ENCODE assay signal across 23 cellular contexts in genomic region chr3:32901005-32901932, GRCh38. TPM values are rescaled to one million over a fixed set of nuclear protein-coding genes. Genes with fewer than 3 reads are reported as not detected.
DNase-seq lines count a peak whose midpoint lies in the region; ATAC-seq, FAIRE-seq and TF ChIP-seq lines count a peak whose summit lies in the region.
"Had no signal": no experiment of that assay in that cellular context is flagged by ENCODE, and none has a peak within 500 bp of the region (broad histone marks: within the 10 kb centered on the region; RNA-seq: fewer than 3 reads in every experiment).

No MANE protein-coding gene starts in this region.

- no peaks in the 10 kb centered on the region for H3K79me2 ChIP-seq in astrocyte (ENCODE audit: insufficient read depth, low read length)

- peaks cover 10% of the 10 kb centered on the region for H3K27me3 ChIP-seq in astrocyte (ENCODE audit: insufficient read depth, low read length)
- H3K27me3 ChIP-seq: colonic mucosa, testis had no signal

- CTCF ChIA-PET in T-cell (lab: Charles Lee) = interaction anchor here in 1 of 2 donors (0.6 to 0.7 kb wide), 2 partner anchors 13 to 21 kb away, joined by 3 to 8 read pairs; no protein-coding TSS in a partner anchor

- H3K4me2 ChIP-seq in astrocyte (ENCODE audit: low read length) = no peak overlapping the region

- H3K9me3 ChIP-seq in astrocyte (ENCODE audit: insufficient read depth, low read depth, low read length) = no peaks in the 10 kb centered on the region
- H3K9me3 ChIP-seq: colonic mucosa, esophagus squamous epithelium, testis had no signal

- H3K27ac Mint-ChIP-seq in astrocyte (ENCODE audit: unreplicated experiment) (no peak overlapping the region), T-cell (no peak overlapping the region), nephron progenitor cell (no peak overlapping the region)
- H3K27ac Mint-ChIP-seq: B cell; effector memory CD8-positive, alpha-beta T cell; IgD-negative memory B cell had no signal

- no peaks in the 10 kb centered on the region for H3K36me3 ChIP-seq in astrocyte (ENCODE audit: insufficient read depth, low read length)
- H3K36me3 ChIP-seq: colonic mucosa, esophagus squamous epithelium had no signal

- TF ChIP-seq CTCF in astrocyte (IDR thresholded peaks at IDR 0.05; ENCODE audit: insufficient read depth, low read depth, low read length) (no peak), nephron progenitor cell (IDR thresholded peaks at IDR 0.05) (no peak)

- POLR2A ChIA-PET in T-cell (lab: Charles Lee) = no interaction called here

- peaks cover 2% of the 10 kb centered on the region for H3K36me3 Mint-ChIP-seq in astrocyte (ENCODE audit: low read depth, unreplicated experiment)
- H3K36me3 Mint-ChIP-seq in T-cell = no peaks in the 10 kb centered on the region
- H3K36me3 Mint-ChIP-seq in nephron progenitor cell (ENCODE audit: low read depth) = peaks cover 74% of the 10 kb centered on the region
- H3K36me3 Mint-ChIP-seq: IgD-negative memory B cell had no signal

- H3K4me1 Mint-ChIP-seq in astrocyte (ENCODE audit: low read depth, unreplicated experiment) (peaks cover 1% of the 10 kb centered on the region), T-cell (peaks cover 2 to 7% (median 5%) of the 10 kb centered on the region in 3 donors), nephron progenitor cell (peaks cover 5% of the 10 kb centered on the region)

- H3K4me3 Mint-ChIP-seq in astrocyte (ENCODE audit: unreplicated experiment) = peak overlapping the region; percentile 9
- no peak overlapping the region for H3K4me3 Mint-ChIP-seq in T-cell
- H3K4me3 Mint-ChIP-seq in nephron progenitor cell = no peak overlapping the region

- no peak overlapping the region for H3K4me3 ChIP-seq in astrocyte (ENCODE audit: insufficient read depth, low read depth, low read length)
- H3K4me3 ChIP-seq: colonic mucosa, esophagus squamous epithelium, lung had no signal

- DNase-seq in SKM-1 treated with dmso at 0.1 percent for 144 hours (lab: John Stamatoyannopoulos, UW; ENCODE audit: unreplicated experiment) = peak; percentile 51
- DNase-seq in SKM-1 (lab: John Stamatoyannopoulos, UW; ENCODE audit: unreplicated experiment) = no peak
- peak; percentile 34 for DNase-seq in MV-4-11 (lab: John Stamatoyannopoulos, UW)
- no peak for DNase-seq in astrocyte (ENCODE audit: low read depth)
- DNase-seq in left lobe of liver (ENCODE audit: low spot score) = no peak
- DNase-seq in T-cell = no peak
- no peak for DNase-seq in nephron progenitor cell
- no peak for DNase-seq in NCI-H1930 (lab: John Stamatoyannopoulos, UW)
- DNase-seq: 8988T, activated gamma-delta T cell treated with Interleukin-2 at 50 U/mL for 16 hours, COR-L47, esophagus squamous epithelium, GOT3, kidney, nucleus accumbens, testis had no signal

- no peak overlapping the region for H2AFZ ChIP-seq in astrocyte (ENCODE audit: low read depth, low read length)

- no peak for FAIRE-seq in astrocyte (lab: Jason Lieb, UNC)
- FAIRE-seq: kidney, TTC549 had no signal

- H3K9me3 Mint-ChIP-seq in astrocyte (ENCODE audit: unreplicated experiment) = peaks cover 5% of the 10 kb centered on the region
- H3K9me3 Mint-ChIP-seq in T-cell = no peaks in the 10 kb centered on the region
- peaks cover 24% of the 10 kb centered on the region for H3K9me3 Mint-ChIP-seq in nephron progenitor cell
- H3K9me3 Mint-ChIP-seq: effector memory CD8-positive, alpha-beta T cell; IgD-negative memory B cell had no signal

- no peaks in the 10 kb centered on the region for H3K4me1 ChIP-seq in astrocyte (ENCODE audit: insufficient read depth, low read length)
- H3K4me1 ChIP-seq: colonic mucosa had no signal

- ATAC-seq in left lobe of liver (no peak), T-cell (replicated peaks in 1 of 4) (no peak)
- ATAC-seq: effector memory CD8-positive, alpha-beta T cell had no signal

- H3K27ac ChIP-seq in astrocyte (ENCODE audit: low read depth, low read length) = no peak overlapping the region
- H3K27ac ChIP-seq: colonic mucosa, esophagus squamous epithelium, RWPE1, testis had no signal

- no peak overlapping the region for H3K9ac ChIP-seq in astrocyte (ENCODE audit: low read length)

- H4K20me1 ChIP-seq in astrocyte (ENCODE audit: insufficient read depth, low read length) = no peaks in the 10 kb centered on the region

- no peaks in the 10 kb centered on the region for H3K27me3 Mint-ChIP-seq in astrocyte (ENCODE audit: low read depth, unreplicated experiment)
- H3K27me3 Mint-ChIP-seq in T-cell = peaks cover 6 to 17% of the 10 kb centered on the region in 2 donors
- H3K27me3 Mint-ChIP-seq in nephron progenitor cell (ENCODE audit: low read depth, poor library complexity) = peaks cover 5% of the 10 kb centered on the region

RNA-seq across cellular contexts. Expression of gene CCR4, which starts 50.2 kb away (rescaled TPM):
- total RNA-seq in astrocyte (not detected in 2 replicates), left lobe of liver (0.33 TPM), T-cell (10 to 100 TPM; 37.4 to 85.4 (median 74.8) TPM)

Comparison
In these comparisons a context has a peak if more than half of its experiments do, and no peak if none do; other contexts are left out.
1. DNase-seq: peak in SKM-1 treated with dmso at 0.1 percent for 144 hours (single experiment) and MV-4-11 (single experiment); none in SKM-1 (single experiment), astrocyte (single experiment), left lobe of liver (single experiment), T-cell (0 of 34), nephron progenitor cell (single experiment) and NCI-H1930 (0 of 2).
2. RNA of gene CCR4, which starts 50.2 kb away (total RNA-seq): 37.4 to 85.4 TPM in T-cell; 0.33 TPM in left lobe of liver (single experiment) and not detected in astrocyte; every median in the first group is over 10 times any median in the second.